ENCODE assay signal across 8 cellular contexts in the genomic region with DNA sequence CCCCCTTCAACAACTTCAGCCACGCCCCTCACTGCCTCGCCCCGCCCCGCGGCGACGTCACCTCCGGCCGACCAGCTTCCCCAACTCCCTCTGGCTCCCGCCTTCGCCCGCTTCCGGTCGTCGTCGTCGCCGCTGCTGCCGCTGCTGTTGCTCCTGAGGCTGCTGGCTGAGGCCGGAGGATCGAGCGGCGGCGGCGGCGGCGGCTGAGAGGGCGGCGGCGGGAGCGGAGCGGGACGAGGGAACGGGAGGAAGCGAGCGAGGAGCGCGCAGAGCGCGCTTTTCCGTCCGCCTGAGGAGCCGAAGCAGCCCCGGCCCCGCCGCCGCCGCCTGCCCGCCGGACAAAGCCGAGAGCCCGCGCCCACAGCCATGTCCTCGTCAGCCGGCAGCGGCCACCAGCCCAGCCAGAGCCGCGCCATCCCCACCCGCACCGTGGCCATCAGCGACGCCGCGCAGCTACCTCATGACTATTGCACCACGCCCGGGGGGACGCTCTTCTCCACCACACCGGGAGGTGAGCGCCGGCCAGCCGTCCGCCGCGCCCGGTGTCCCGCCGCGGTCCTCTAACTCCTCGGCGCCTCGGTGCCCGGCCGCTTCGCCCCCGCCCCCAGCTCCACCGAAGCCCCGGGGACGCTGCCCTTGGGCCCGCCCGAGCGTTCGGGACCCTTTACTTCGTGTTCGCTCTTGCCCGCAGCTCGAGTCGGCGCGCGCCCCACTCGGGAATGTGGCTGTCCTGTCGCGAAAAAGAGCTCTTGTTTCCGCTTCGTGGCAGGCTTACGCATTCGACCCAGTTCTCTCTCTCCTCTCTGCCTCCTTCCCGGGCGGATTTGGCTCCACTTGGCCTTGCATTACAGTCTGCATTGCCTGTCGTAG. TPM values are rescaled to one million over a fixed set of nuclear protein-coding genes. Genes with fewer than 3 reads are reported as not detected.
DNase-seq lines count a peak whose midpoint lies in the region; ATAC-seq, FAIRE-seq and TF ChIP-seq lines count a peak whose summit lies in the region.

A gene with protein sequence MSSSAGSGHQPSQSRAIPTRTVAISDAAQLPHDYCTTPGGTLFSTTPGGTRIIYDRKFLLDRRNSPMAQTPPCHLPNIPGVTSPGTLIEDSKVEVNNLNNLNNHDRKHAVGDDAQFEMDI (plus strand): TSS at position 110 of the 870 bp plus-strand sequence. CDS start 257 bp downstream, at position 367.

- H3K4me3 Mint-ChIP-seq in activated CD8-positive, alpha-beta memory T cell treated with anti-CD3 and anti-CD28 coated beads, Interleukin-2, amount 10 ng/mL, durations not matched to agents 7 days and 5 days: peak within 1 kb of the TSS; percentile 95

- H3K27ac Mint-ChIP-seq in activated CD8-positive, alpha-beta memory T cell treated with anti-CD3 and anti-CD28 coated beads, Interleukin-2, amount 10 ng/mL, durations not matched to agents 7 days and 5 days: peak within 1 kb of the TSS; percentile 90

- no peak within 1 kb of the TSS for H3K4ac ChIP-seq in H1 (replicated peaks; ENCODE audit: insufficient read length, low read depth, low read length)
- H3K4ac ChIP-seq in mesenchymal stem cell (ENCODE audit: low read depth in 1 of 2, low read length in 2 of 2): peak within 1 kb of the TSS; percentile 68 to 87

- peaks cover 16 to 25% of the 10 kb centered on the region in 2 experiments for H4K20me1 ChIP-seq in H1 (replicated peaks in 1 of 2; ENCODE audit: control insufficient read depth in 1 of 2, insufficient read depth in 2 of 2, low read length in 2 of 2)

- peaks cover 3 to 37% of the 10 kb centered on the region in 2 experiments; a peak in 3 of 4 replicates for H3K79me2 ChIP-seq in H1 (ENCODE audit: control insufficient read depth in 1 of 2, insufficient read depth in 2 of 2, low read length in 2 of 2)

- H4K91ac ChIP-seq in H1 (replicated peaks; ENCODE audit: insufficient read length, low read length): peak within 1 kb of the TSS; percentile 42
- peak within 1 kb of the TSS; percentile 97 for H4K91ac ChIP-seq in mesenchymal stem cell (ENCODE audit: low read length)

- no peak for TF ChIP-seq EP300 in H1 (IDR thresholded peaks at IDR 0.05; ENCODE audit: borderline replicate concordance in 1 of 2, low read depth in 2 of 2, low read length in 2 of 2)

- H3K9me3 Mint-ChIP-seq in activated CD8-positive, alpha-beta memory T cell treated with anti-CD3 and anti-CD28 coated beads, Interleukin-2, amount 10 ng/mL, durations not matched to agents 7 days and 5 days (ENCODE audit: low read depth): no peaks in the 10 kb centered on the region

- no peak for TF ChIP-seq RAD21 in H1 (IDR thresholded peaks at IDR 0.05 in 1 of 2, conservative IDR thresholded peaks at IDR 0.05 in 1 of 2; ENCODE audit: low read depth in 2 of 2, low read length in 2 of 2)

- H2AK5ac ChIP-seq in H1 (ENCODE audit: low read depth, low read length): no peak within 1 kb of the TSS
- no peak within 1 kb of the TSS for H2AK5ac ChIP-seq in mesenchymal stem cell (ENCODE audit: low read length, severe bottlenecking)

- no peak within 1 kb of the TSS for H4K5ac ChIP-seq in H1 (ENCODE audit: insufficient read length, low read depth, low read length)

- H2BK120ac ChIP-seq in H1 (replicated peaks; ENCODE audit: low read depth, low read length) (no peak within 1 kb of the TSS), mesenchymal stem cell (ENCODE audit: low read depth, low read length) (peak within 1 kb of the TSS; percentile 94)

- peak within 1 kb of the TSS; percentile 92; the same call in 1 of the 2 replicates for H4K8ac ChIP-seq in H1 (ENCODE audit: extremely low read depth, insufficient read depth, low read length)
- H4K8ac ChIP-seq in mesenchymal stem cell (ENCODE audit: low read length): peak within 1 kb of the TSS; percentile 77

- H3K18ac ChIP-seq in H1 (ENCODE audit: extremely low read depth, low read length) (no peak within 1 kb of the TSS; the same call in 1 of the 2 replicates), mesenchymal stem cell (ENCODE audit: low read depth in 1 of 2, low read length in 2 of 2) (peak within 1 kb of the TSS; percentile 85 to 99)

- no peak within 1 kb of the TSS for H2BK12ac ChIP-seq in H1 (ENCODE audit: low read depth, low read length)
- H2BK12ac ChIP-seq in mesenchymal stem cell (ENCODE audit: low read length in 2 of 2): peak within 1 kb of the TSS; percentile 2 to 6

- H3K79me1 ChIP-seq in H1 (ENCODE audit: low read depth, low read length) (peaks cover 2% of the 10 kb centered on the region; the same call in 1 of the 2 replicates), mesenchymal stem cell (replicated peaks; ENCODE audit: low read length, poor library complexity, severe bottlenecking) (no peaks in the 10 kb centered on the region)

- H3K36me3 ChIP-seq in H1 (ENCODE audit: control insufficient read depth in 2 of 4, insufficient read depth in 4 of 4, low read length in 3 of 4): peaks cover 0 to 5% (median 0%) of the 10 kb centered on the region in 4 experiments; a peak in 1 of 8 replicates
- peaks cover 0 to 4% of the 10 kb centered on the region in 2 experiments for H3K36me3 ChIP-seq in mesenchymal stem cell (ENCODE audit: control insufficient read depth in 1 of 2, insufficient read depth in 2 of 2, low read depth in 1 of 2, low read length in 2 of 2)

- peak within 1 kb of the TSS; percentile 91 for H2AFZ ChIP-seq in H1 (ENCODE audit: low read length)
- H2AFZ ChIP-seq in mesenchymal stem cell (ENCODE audit: low read depth, low read length): no peak within 1 kb of the TSS

- ATAC-seq in GM21367 (IDR thresholded peaks at IDR 0.05; ENCODE audit: unreplicated experiment): peak; percentile 78
- peak; percentile 93 for ATAC-seq in activated CD8-positive, alpha-beta memory T cell treated with anti-CD3 and anti-CD28 coated beads, Interleukin-2, amount 10 ng/mL, durations not matched to agents 7 days and 5 days

- H2BK20ac ChIP-seq in H1 (ENCODE audit: low read length): no peak within 1 kb of the TSS

- no peak within 1 kb of the TSS for H3K14ac ChIP-seq in H1 (ENCODE audit: insufficient read length)
- H3K14ac ChIP-seq in mesenchymal stem cell (ENCODE audit: low read length in 2 of 2): peak within 1 kb of the TSS in 1 of 2 experiments; percentile 89

- H2BK15ac ChIP-seq in H1 (ENCODE audit: low read length): no peak within 1 kb of the TSS
- peak within 1 kb of the TSS; percentile 94 for H2BK15ac ChIP-seq in mesenchymal stem cell (ENCODE audit: low read depth, poor library complexity, severe bottlenecking)

- H3K4me2 ChIP-seq in H1 (ENCODE audit: insufficient read depth in 1 of 2, low read depth in 2 of 2, low read length in 2 of 2) (peak within 1 kb of the TSS; percentile 81 to 92), mesenchymal stem cell (ENCODE audit: low read length, poor library complexity, severe bottlenecking) (peak within 1 kb of the TSS; percentile 77)

- H3K27me3 ChIP-seq in H1 (replicated peaks in 1 of 4; ENCODE audit: control insufficient read depth in 3 of 4, extremely low read depth in 1 of 4, insufficient read depth in 3 of 4, low read length in 3 of 4): no peaks in the 10 kb centered on the region
- H3K27me3 ChIP-seq in mesenchymal stem cell (ENCODE audit: control insufficient read depth in 1 of 2, insufficient read depth in 1 of 2, low read length in 2 of 2): no peaks in the 10 kb centered on the region

- H3K9me3 ChIP-seq in H1 (ENCODE audit: insufficient read depth in 2 of 2, low read depth in 1 of 2, low read length in 1 of 2): no peaks in the 10 kb centered on the region; a peak in 1 of 4 replicates
- no peaks in the 10 kb centered on the region for H3K9me3 ChIP-seq in mesenchymal stem cell (ENCODE audit: control insufficient read depth, low read length)

- H3K4me1 ChIP-seq in H1 (replicated peaks in 1 of 4; ENCODE audit: control insufficient read depth in 3 of 4, insufficient read depth in 4 of 4, low read length in 3 of 4) (peaks cover 0 to 7% (median 5%) of the 10 kb centered on the region in 4 experiments; a peak in 6 of 7 replicates), mesenchymal stem cell (ENCODE audit: control insufficient read depth, insufficient read depth, low read depth, low read length) (peaks cover 7% of the 10 kb centered on the region)

- H2BK5ac ChIP-seq in H1 (ENCODE audit: low read depth, low read length) (no peak within 1 kb of the TSS), mesenchymal stem cell (ENCODE audit: low read depth, low read length, poor library complexity, severe bottlenecking) (no peak within 1 kb of the TSS)

- POLR2A ChIA-PET in H1 (lab: Charles Lee; ENCODE audit: partially characterized antibody): interaction anchor here (0.6 to 2.3 kb wide), 14 partner anchors 11 to 89 kb away, joined by 3 to 11 read pairs (median 6); partner anchors contain the start of genes LRRC20 and NODAL

- H3K4me1 Mint-ChIP-seq in activated CD8-positive, alpha-beta memory T cell treated with anti-CD3 and anti-CD28 coated beads, Interleukin-2, amount 10 ng/mL, durations not matched to agents 7 days and 5 days: peaks cover 34% of the 10 kb centered on the region

- no peaks in the 10 kb centered on the region for H3K27me3 Mint-ChIP-seq in activated CD8-positive, alpha-beta memory T cell treated with anti-CD3 and anti-CD28 coated beads, Interleukin-2, amount 10 ng/mL, durations not matched to agents 7 days and 5 days

- peaks cover 16% of the 10 kb centered on the region for H3K36me3 Mint-ChIP-seq in activated CD8-positive, alpha-beta memory T cell treated with anti-CD3 and anti-CD28 coated beads, Interleukin-2, amount 10 ng/mL, durations not matched to agents 7 days and 5 days

- DNase-seq in COLO829 (ENCODE audit: low spot score) (peak; percentile 79), HUDEP-2 (lab: John Stamatoyannopoulos, UW; ENCODE audit: unreplicated experiment in 76 of 76) (peak; percentile 8 to 98 (median 92)), NOMO-1 treated with dmso at 0.1 percent for 144 hours (lab: John Stamatoyannopoulos, UW; ENCODE audit: unreplicated experiment) (peak; percentile 97), H1 (ENCODE audit: low read depth in 1 of 2, low spot score in 2 of 2) (peak; percentile 93 to 100), mesenchymal stem cell (peak; percentile 95)
- peak; percentile 98 for DNase-seq in activated CD8-positive, alpha-beta memory T cell treated with anti-CD3 and anti-CD28 coated beads, Interleukin-2, amount 10 ng/mL, durations not matched to agents 7 days and 5 days
- DNase-seq in stimulated activated CD8-positive, alpha-beta memory T cell treated with anti-CD3 and anti-CD28 coated beads, Interleukin-12 subunit alpha, Interleukin-12 subunit beta, amount 100 ng/mL, for 4 hours (ENCODE audit: low read depth): peak; percentile 98

- H3K56ac ChIP-seq in H1 (replicated peaks; ENCODE audit: insufficient read length, low read depth, low read length): peak within 1 kb of the TSS; percentile 53

- no peak for TF ChIP-seq CTCF in H1 (IDR thresholded peaks at IDR 0.05; ENCODE audit: control extremely low read depth in 1 of 3, insufficient read depth in 1 of 3, low read depth in 1 of 3, low read length in 3 of 3)

- CTCF ChIA-PET in activated CD8-positive, alpha-beta memory T cell treated with anti-CD3 and anti-CD28 coated beads, Interleukin-2, amount 10 ng/mL, durations not matched to agents 7 days and 5 days (lab: Charles Lee): interaction anchor here (0.8 to 4.5 kb wide), 12 partner anchors 8 to 411 kb away, joined by 3 to 28 read pairs (median 4); partner anchors contain the start of genes LRRC20, SGPL1 and TYSND1
- CTCF ChIA-PET in H1 (lab: Charles Lee; ENCODE audit: partially characterized antibody): interaction anchor here (0.6 to 4.3 kb wide), 14 partner anchors 9 to 182 kb away, joined by 3 to 22 read pairs (median 4); no protein-coding TSS in a partner anchor

- 2% methylated on average over 97 of the region's 110 CpGs; no CpG with 5 or more reads in 1 of the 2 experiments for WGBS in H1 (ENCODE audit: extremely low coverage in 1 of 2, insufficient coverage in 1 of 2, insufficient read length in 1 of 2, insufficient replicate concordance in 2 of 2, low coverage in 1 of 2, low lambda C conversion rate in 2 of 2, missing lambda C conversion rate in 1 of 2), 2 experiments
- under 1% methylated on average over 76 of the region's 110 CpGs for WGBS in mesenchymal stem cell

- peak within 1 kb of the TSS; percentile 75 to 89 (median 81) for H3K4me3 ChIP-seq in H1 (ENCODE audit: extremely low read depth in 1 of 4, insufficient read depth in 2 of 4, low read depth in 3 of 4, low read length in 4 of 4)
- H3K4me3 ChIP-seq in mesenchymal stem cell (ENCODE audit: insufficient read depth in 1 of 2, low read depth in 1 of 2, low read length in 2 of 2): peak within 1 kb of the TSS; percentile 90 to 97

- H3K9ac ChIP-seq in H1 (replicated peaks in 1 of 4; ENCODE audit: extremely low read depth in 1 of 4, low read depth in 3 of 4, low read length in 3 of 4) (peak within 1 kb of the TSS; percentile 77 to 93 (median 80)), mesenchymal stem cell (ENCODE audit: low read length) (peak within 1 kb of the TSS; percentile 94)

- H3K23me2 ChIP-seq in H1 (ENCODE audit: low read depth, low read length): peaks cover 11% of the 10 kb centered on the region

- no peak for FAIRE-seq in H1 (lab: Jason Lieb, UNC)

- peak; percentile 80 to 91 for TF ChIP-seq POLR2A in H1 (IDR thresholded peaks at IDR 0.05; ENCODE audit: control extremely low read depth in 1 of 2, low read depth in 2 of 2, low read length in 2 of 2)

- peak within 1 kb of the TSS; percentile 59 for H3K27ac ChIP-seq in H1 (ENCODE audit: low read depth, low read length)
- H3K27ac ChIP-seq in mesenchymal stem cell (ENCODE audit: low read length, poor library complexity, severe bottlenecking): peak within 1 kb of the TSS; percentile 50

- H3K23ac ChIP-seq in H1 (ENCODE audit: insufficient read length) (no peak within 1 kb of the TSS), mesenchymal stem cell (ENCODE audit: low read length in 2 of 2) (peak within 1 kb of the TSS; percentile 86 to 99)

RNA-seq across cellular contexts. Expression of the gene that starts here (rescaled TPM):
- total RNA-seq in activated CD8-positive, alpha-beta memory T cell treated with anti-CD3 and anti-CD28 coated beads, Interleukin-2, amount 10 ng/mL, durations not matched to agents 7 days and 5 days: 10 to 100 TPM; 37.8 to 51.7 TPM
- total RNA-seq in H1 (2021; fragmentation: NEBNext Ultra II Directional; extraction: Animal tissue kit (Norgen Biotek cat#: 25700)): 138 and 144 TPM in 2 replicates
- 39.8 and 55.3 TPM in 2 replicates for polyA plus RNA-seq in H1 (2011; rRNA removed)
- polyA plus RNA-seq in H1 (2011; cell fraction: cytosol; rRNA removed): 52.3 TPM
- 21.0 TPM for polyA plus RNA-seq in H1 (2011; cell fraction: nucleus; rRNA removed)
- 53.7 to 103 TPM (median 70.1 TPM) in 4 replicates for polyA plus RNA-seq in H1 (2012, experiment 1 of 2)
- polyA plus RNA-seq in H1 (2012, experiment 2 of 2): 48.9 TPM
- polyA plus RNA-seq in H1 (2013, experiment 1 of 2): 91.9 TPM
- polyA plus RNA-seq in H1 (2013, experiment 2 of 2): 93.4 TPM
- 97.9 and 109 TPM in 2 replicates for polyA minus RNA-seq in H1 (2011; rRNA and poly(A)+ RNA removed)
- 67.6 TPM for polyA minus RNA-seq in H1 (2011; cell fraction: cytosol; rRNA and poly(A)+ RNA removed)
- 38.6 TPM for polyA minus RNA-seq in H1 (2011; cell fraction: nucleus; rRNA and poly(A)+ RNA removed)
- polyA plus RNA-seq in mesenchymal stem cell (2013, experiment 1 of 2): 48.3 TPM
- 48.7 TPM for polyA plus RNA-seq in mesenchymal stem cell (2013, experiment 2 of 2)

Comparison
In these comparisons a context has a peak if more than half of its experiments do, and no peak if none do; other contexts are left out.
1. Peak in every context shown above with its lines: DNase-seq, ATAC-seq, H3K4me3 ChIP-seq and H3K27ac ChIP-seq.